In genomic region chr4:143950967-143951366, GRCh38 we compare ENCODE assay signal across 4 cellular contexts. TPM values are rescaled to one million over a fixed set of nuclear protein-coding genes. Genes with fewer than 3 reads are reported as not detected.
"Had no signal": no experiment of that assay in that cellular context is flagged by ENCODE, and none has a peak within 500 bp of the region (broad histone marks: within the 10 kb centered on the region; RNA-seq: fewer than 3 reads in every experiment).

No MANE protein-coding gene starts in this region.

RNA-seq across cellular contexts. Expression of gene GYPE, which starts 45.6 kb away (rescaled TPM):
- total RNA-seq: GM23338, H1, H9, HT-29 had no signal
- polyA plus RNA-seq: H1 had no signal
